20 cellular contexts compared by ENCODE assay signal in the genomic region with DNA sequence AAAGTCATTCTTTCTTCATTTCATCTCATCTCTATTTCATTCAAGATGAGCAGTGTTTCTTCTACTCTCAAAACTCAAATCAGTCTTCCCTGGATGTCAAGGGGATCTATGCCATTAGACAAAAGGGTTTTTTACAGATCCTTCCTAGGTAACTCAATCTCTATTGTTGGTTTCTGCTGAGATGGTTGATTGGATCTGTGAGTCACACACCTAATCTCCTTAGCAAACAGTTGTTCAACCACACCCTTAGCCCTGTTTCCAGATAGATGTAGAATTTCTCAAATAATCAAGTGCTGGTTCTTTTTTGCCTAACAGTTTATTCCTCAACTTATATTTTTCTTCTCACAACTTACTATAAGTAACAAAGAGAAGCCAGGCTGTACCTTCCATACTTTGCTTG.
"Had no signal": no experiment of that assay in that cellular context is flagged by ENCODE, and none has a peak within 500 bp of the region (broad histone marks: within the 10 kb centered on the region; RNA-seq: fewer than 3 reads in every experiment).

No MANE protein-coding gene starts in this region.

- H3K27me3 Mint-ChIP-seq: activated B cell treated with CpG ODN at 0.5 μM for 24 hours; activated CD4-positive, alpha-beta memory T cell treated with anti-CD3 and anti-CD28 coated beads for 36 hours; stimulated activated naive CD8-positive, alpha-beta T cell treated with anti-CD3 and anti-CD28 coated beads, Interleukin-15, Interleukin-2, amounts not matched to agents 100 ng/mL and 50 ng/mL, for 24 hours had no signal

- ATAC-seq: activated naive CD4-positive, alpha-beta T cell treated with anti-CD3 and anti-CD28 coated beads, Interleukin-2, amount 50 U/mL, for 72 hours; left lung had no signal

- H3K4me1 Mint-ChIP-seq: activated B cell treated with CpG ODN at 0.5 μM for 24 hours had no signal

- H3K27me3 ChIP-seq: adrenal gland, cardiac muscle cell, left lung, suprapubic skin, transverse colon, uterus had no signal

- DNase-seq: activated B cell treated with CpG ODN at 0.5 μM for 24 hours; activated CD4-positive, alpha-beta memory T cell treated with anti-CD3 and anti-CD28 coated beads for 36 hours; activated CD4-positive, alpha-beta T cell treated with anti-CD3 and anti-CD28 coated beads for 4 hours; activated gamma-delta T cell treated with Interleukin-2 at 50 U/mL for 16 hours; activated T-cell treated with anti-CD3 and anti-CD28 coated beads for 4 hours; adrenal gland; dermis blood vessel endothelial cell; effector memory CD4-positive, alpha-beta T cell; kidney; left lung; stimulated activated CD4-positive, alpha-beta T cell treated with anti-CD3 and anti-CD28 coated beads, Interleukin-12 subunit alpha, Interleukin-12 subunit beta, amount 100 ng/mL, for 4 hours; stimulated activated CD4-positive, alpha-beta T cell treated with anti-CD3 and anti-CD28 coated beads, Interleukin-1b, Interleukin-23, amount 100 ng/mL, for 48 hours; stimulated activated CD8-positive, alpha-beta memory T cell treated with anti-CD3 and anti-CD28 coated beads, Interleukin-4, amount 100 ng/mL, for 48 hours; transverse colon; uterus had no signal

- H3K4me3 Mint-ChIP-seq: activated B cell treated with CpG ODN at 0.5 μM for 24 hours; activated CD4-positive, alpha-beta memory T cell treated with anti-CD3 and anti-CD28 coated beads for 36 hours; activated T-helper 1 cell treated with anti-CD3 and anti-CD28 coated beads, Interleukin-12 subunit alpha, Interleukin-12 subunit beta, Interleukin-2, Interleukin-4 antibody, amounts not matched to agents 30 ng/mL and 10 ng/mL and 1 ng/mL, durations not matched to agents 14 hours and 24 hours and 36 hours; stimulated activated naive CD8-positive, alpha-beta T cell treated with anti-CD3 and anti-CD28 coated beads, Interleukin-15, Interleukin-2, amounts not matched to agents 100 ng/mL and 50 ng/mL, for 24 hours had no signal

- H3K36me3 ChIP-seq: adrenal gland, cardiac muscle cell, left lung, suprapubic skin, transverse colon, uterus had no signal

- H3K27ac ChIP-seq: adrenal gland, cardiac muscle cell, left lung, suprapubic skin, transverse colon, uterus had no signal

- H3K4me3 ChIP-seq: adrenal gland, cardiac muscle cell, left lung, suprapubic skin, transverse colon, uterus had no signal

- H3K36me3 Mint-ChIP-seq: activated CD4-positive, alpha-beta memory T cell treated with anti-CD3 and anti-CD28 coated beads for 36 hours had no signal

- H3K4me1 ChIP-seq: adrenal gland, left lung, transverse colon, uterus had no signal

- H3K9me3 ChIP-seq: adrenal gland, suprapubic skin, transverse colon, uterus had no signal

- H3K27ac Mint-ChIP-seq: activated B cell treated with CpG ODN at 0.5 μM for 24 hours; activated CD4-positive, alpha-beta memory T cell treated with anti-CD3 and anti-CD28 coated beads for 36 hours; activated naive CD4-positive, alpha-beta T cell treated with anti-CD3 and anti-CD28 coated beads, Interleukin-2, amount 50 U/mL, for 72 hours; activated T-helper 1 cell treated with anti-CD3 and anti-CD28 coated beads, Interleukin-12 subunit alpha, Interleukin-12 subunit beta, Interleukin-2, Interleukin-4 antibody, amounts not matched to agents 30 ng/mL and 10 ng/mL and 1 ng/mL, durations not matched to agents 14 hours and 24 hours and 36 hours; stimulated activated naive CD8-positive, alpha-beta T cell treated with anti-CD3 and anti-CD28 coated beads, Interleukin-15, Interleukin-2, amounts not matched to agents 100 ng/mL and 50 ng/mL, for 24 hours had no signal
